ENCODE assay signal across 18 cellular contexts in the genomic region with DNA sequence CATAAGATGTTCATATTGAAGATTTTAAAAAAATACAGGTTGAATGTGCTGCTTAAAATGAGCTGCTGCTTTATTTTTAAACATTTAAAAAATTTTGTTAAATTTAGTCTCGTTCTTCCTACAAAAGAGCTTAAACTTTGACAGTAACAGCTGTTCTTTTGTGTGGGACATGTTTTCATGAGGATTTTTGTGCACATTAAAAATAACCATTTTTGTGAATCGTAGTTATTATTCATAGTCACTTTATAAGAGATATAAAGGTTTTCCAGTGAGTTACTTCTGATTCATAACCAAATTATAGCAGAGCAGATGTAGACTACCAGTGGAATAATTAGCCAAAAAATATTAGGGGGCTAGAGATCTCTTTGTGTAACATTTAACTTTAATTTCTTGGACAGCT. TPM values are rescaled to one million over a fixed set of nuclear protein-coding genes. Genes with fewer than 3 reads are reported as not detected.
DNase-seq lines count a peak whose midpoint lies in the region; ATAC-seq and TF ChIP-seq lines count a peak whose summit lies in the region.
"Had no signal": no experiment of that assay in that cellular context is flagged by ENCODE, and none has a peak within 500 bp of the region (broad histone marks: within the 10 kb centered on the region; RNA-seq: fewer than 3 reads in every experiment).

No MANE protein-coding gene starts in this region.

- peaks cover 73% of the 10 kb centered on the region for H3K4me1 Mint-ChIP-seq in dendritic cell treated with granulocyte-macrophage colony-stimulating factor and Interleukin-4, amounts not matched to agents 40 ng/mL and 50 ng/mL, for 4 days (ENCODE audit: low read depth)
- H3K4me1 Mint-ChIP-seq in nephron = peaks cover 62% of the 10 kb centered on the region

- H3K4me3 Mint-ChIP-seq in dendritic cell treated with granulocyte-macrophage colony-stimulating factor and Interleukin-4, amounts not matched to agents 40 ng/mL and 50 ng/mL, for 4 days = no peak overlapping the region
- H3K4me3 Mint-ChIP-seq in nephron = no peak overlapping the region
- H3K4me3 Mint-ChIP-seq: CD8-positive, alpha-beta T cell had no signal

- TF ChIP-seq RAD21 in SK-N-SH (IDR thresholded peaks at IDR 0.05; ENCODE audit: low read length) = no peak

- H3K27ac Mint-ChIP-seq in dendritic cell treated with granulocyte-macrophage colony-stimulating factor and Interleukin-4, amounts not matched to agents 40 ng/mL and 50 ng/mL, for 4 days = peak overlapping the region; percentile 39
- H3K27ac Mint-ChIP-seq in nephron = peak overlapping the region in 2 of 3 experiments; percentile 13 to 27
- H3K27ac Mint-ChIP-seq: CD8-positive, alpha-beta T cell had no signal

- ATAC-seq in HG02610 (IDR thresholded peaks at IDR 0.05; ENCODE audit: unreplicated experiment) (no peak), GM21528 (IDR thresholded peaks at IDR 0.05; ENCODE audit: low FRiP score, unreplicated experiment) (no peak)
- ATAC-seq: CD8-positive, alpha-beta T cell had no signal

- H3K27me3 Mint-ChIP-seq in dendritic cell treated with granulocyte-macrophage colony-stimulating factor and Interleukin-4, amounts not matched to agents 40 ng/mL and 50 ng/mL, for 4 days = no peaks in the 10 kb centered on the region
- no peaks in the 10 kb centered on the region for H3K27me3 Mint-ChIP-seq in nephron (ENCODE audit: low read depth)

- H3K4me1 ChIP-seq in SK-N-SH (ENCODE audit: control insufficient read depth in 1 of 2, insufficient read depth in 2 of 2, low read depth in 1 of 2, low read length in 1 of 2) = peaks cover 0 to 23% of the 10 kb centered on the region in 2 experiments; a peak in 3 of 4 replicates

- no peaks in the 10 kb centered on the region for H3K36me3 ChIP-seq in SK-N-SH (replicated peaks in 1 of 2; ENCODE audit: control insufficient read depth in 1 of 2, insufficient read depth in 2 of 2, low read length in 1 of 2)
- H3K36me3 ChIP-seq: Peyer's patch had no signal

- POLR2A ChIA-PET in SK-N-SH (lab: Yijun Ruan, JAX) = no interaction called here

- H3K9me2 ChIP-seq in SK-N-SH = no peaks in the 10 kb centered on the region

- TF ChIP-seq EP300 in SK-N-SH (IDR thresholded peaks at IDR 0.05; ENCODE audit: borderline replicate concordance in 1 of 2, low read depth in 1 of 2, low read length in 1 of 2) = no peak

- 67% methylated on average over 2 of the region's 2 CpGs for WGBS in SK-N-SH (ENCODE audit: low lambda C conversion rate)

- no peaks in the 10 kb centered on the region for H3K9me3 ChIP-seq in SK-N-SH
- H3K9me3 ChIP-seq: Peyer's patch had no signal

- no peak overlapping the region for H3K27ac ChIP-seq in SK-N-SH (ENCODE audit: low read depth in 2 of 2, low read length in 1 of 2)
- H3K27ac ChIP-seq: Peyer's patch had no signal

- H3K4me2 ChIP-seq in SK-N-SH = no peak overlapping the region

- no peak overlapping the region for H2AFZ ChIP-seq in SK-N-SH (ENCODE audit: low read depth)

- no peaks in the 10 kb centered on the region for H3K27me3 ChIP-seq in SK-N-SH (ENCODE audit: insufficient read depth)
- H3K27me3 ChIP-seq: Peyer's patch had no signal

- H3K9me3 Mint-ChIP-seq in dendritic cell treated with granulocyte-macrophage colony-stimulating factor and Interleukin-4, amounts not matched to agents 40 ng/mL and 50 ng/mL, for 4 days = no peaks in the 10 kb centered on the region
- H3K9me3 Mint-ChIP-seq in nephron = no peaks in the 10 kb centered on the region
- H3K9me3 Mint-ChIP-seq: CD8-positive, alpha-beta T cell had no signal

- H3K79me2 ChIP-seq in SK-N-SH (ENCODE audit: insufficient read depth) = peaks cover 77% of the 10 kb centered on the region

- CTCF ChIA-PET in SK-N-SH (lab: Yijun Ruan, JAX) = interaction anchor here (1.5 to 9.1 kb wide), 2 partner anchors 9 to 16 kb away, joined by 4 to 65 read pairs; no protein-coding TSS in a partner anchor

- peaks cover 55% of the 10 kb centered on the region for H3K36me3 Mint-ChIP-seq in dendritic cell treated with granulocyte-macrophage colony-stimulating factor and Interleukin-4, amounts not matched to agents 40 ng/mL and 50 ng/mL, for 4 days (ENCODE audit: low read depth)
- H3K36me3 Mint-ChIP-seq in nephron (ENCODE audit: low read depth) = no peaks in the 10 kb centered on the region

- H3F3A ChIP-seq in SK-N-SH (replicated peaks; ENCODE audit: insufficient read depth) = peaks cover 19% of the 10 kb centered on the region

- TF ChIP-seq CTCF in nephron (IDR thresholded peaks at IDR 0.05; ENCODE audit: unreplicated experiment in 3 of 3) (no peak), SK-N-SH (IDR thresholded peaks at IDR 0.05) (no peak)

- H3K9ac ChIP-seq in SK-N-SH = no peak overlapping the region

- H4K20me1 ChIP-seq in SK-N-SH (ENCODE audit: insufficient read depth) = peaks cover 44% of the 10 kb centered on the region

- no peak overlapping the region for H3K4me3 ChIP-seq in SK-N-SH (ENCODE audit: low read depth in 2 of 2, low read length in 1 of 2)
- H3K4me3 ChIP-seq: Peyer's patch had no signal

- peak; percentile 58 for DNase-seq in LHCN-M2 (ENCODE audit: low read depth)
- no peak for DNase-seq in SK-N-SH
- no peak for DNase-seq in retina
- DNase-seq: ACHN; C1 segment of cervical spinal cord; Calu3; CD8-positive, alpha-beta T cell; DMS153; KG1; NCI-H1105 treated with DMSO at 0.1 percent for 48 hours; NCI-H2081; NCI-H524 treated with DMSO at 0.1 percent for 48 hours; NCI-H82; Peyer's patch had no signal

- intact Hi-C loops in dendritic cell treated with granulocyte-macrophage colony-stimulating factor and Interleukin-4, amounts not matched to agents 40 ng/mL and 50 ng/mL, for 4 days (cut with micrococcal nuclease) = no loop called here

TF ChIP-seq in SK-N-SH, 30 proteins besides CTCF, POLR2A, EP300 and RAD21:
- TF ChIP-seq YY1 (IDR thresholded peaks at IDR 0.05; ENCODE audit: low read depth) (no peak), FOXM1 (IDR thresholded peaks at IDR 0.05; ENCODE audit: low read depth) (no peak), MEF2A (IDR thresholded peaks at IDR 0.05; ENCODE audit: borderline replicate concordance, low read depth) (no peak), NRF1 (IDR thresholded peaks at IDR 0.05; ENCODE audit: low read depth, low read length) (no peak), FOSL2 (IDR thresholded peaks at IDR 0.05; ENCODE audit: borderline replicate concordance, low read depth) (no peak), NFIC (IDR thresholded peaks at IDR 0.05; ENCODE audit: borderline replicate concordance) (no peak), POLR2AphosphoS5 (IDR thresholded peaks at IDR 0.05; ENCODE audit: low read depth, low read length) (no peak)
- TF ChIP-seq, protein P1, sequence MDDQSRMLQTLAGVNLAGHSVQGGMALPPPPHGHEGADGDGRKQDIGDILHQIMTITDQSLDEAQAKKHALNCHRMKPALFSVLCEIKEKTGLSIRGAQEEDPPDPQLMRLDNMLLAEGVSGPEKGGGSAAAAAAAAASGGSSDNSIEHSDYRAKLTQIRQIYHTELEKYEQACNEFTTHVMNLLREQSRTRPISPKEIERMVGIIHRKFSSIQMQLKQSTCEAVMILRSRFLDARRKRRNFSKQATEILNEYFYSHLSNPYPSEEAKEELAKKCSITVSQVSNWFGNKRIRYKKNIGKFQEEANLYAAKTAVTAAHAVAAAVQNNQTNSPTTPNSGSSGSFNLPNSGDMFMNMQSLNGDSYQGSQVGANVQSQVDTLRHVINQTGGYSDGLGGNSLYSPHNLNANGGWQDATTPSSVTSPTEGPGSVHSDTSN (IDR thresholded peaks at IDR 0.05) = no peak
- TF ChIP-seq, protein P2, sequence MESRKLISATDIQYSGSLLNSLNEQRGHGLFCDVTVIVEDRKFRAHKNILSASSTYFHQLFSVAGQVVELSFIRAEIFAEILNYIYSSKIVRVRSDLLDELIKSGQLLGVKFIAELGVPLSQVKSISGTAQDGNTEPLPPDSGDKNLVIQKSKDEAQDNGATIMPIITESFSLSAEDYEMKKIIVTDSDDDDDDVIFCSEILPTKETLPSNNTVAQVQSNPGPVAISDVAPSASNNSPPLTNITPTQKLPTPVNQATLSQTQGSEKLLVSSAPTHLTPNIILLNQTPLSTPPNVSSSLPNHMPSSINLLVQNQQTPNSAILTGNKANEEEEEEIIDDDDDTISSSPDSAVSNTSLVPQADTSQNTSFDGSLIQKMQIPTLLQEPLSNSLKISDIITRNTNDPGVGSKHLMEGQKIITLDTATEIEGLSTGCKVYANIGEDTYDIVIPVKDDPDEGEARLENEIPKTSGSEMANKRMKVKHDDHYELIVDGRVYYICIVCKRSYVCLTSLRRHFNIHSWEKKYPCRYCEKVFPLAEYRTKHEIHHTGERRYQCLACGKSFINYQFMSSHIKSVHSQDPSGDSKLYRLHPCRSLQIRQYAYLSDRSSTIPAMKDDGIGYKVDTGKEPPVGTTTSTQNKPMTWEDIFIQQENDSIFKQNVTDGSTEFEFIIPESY (IDR thresholded peaks at IDR 0.05; ENCODE audit: borderline replicate concordance, low read depth) = no peak
- TF ChIP-seq, protein P3, sequence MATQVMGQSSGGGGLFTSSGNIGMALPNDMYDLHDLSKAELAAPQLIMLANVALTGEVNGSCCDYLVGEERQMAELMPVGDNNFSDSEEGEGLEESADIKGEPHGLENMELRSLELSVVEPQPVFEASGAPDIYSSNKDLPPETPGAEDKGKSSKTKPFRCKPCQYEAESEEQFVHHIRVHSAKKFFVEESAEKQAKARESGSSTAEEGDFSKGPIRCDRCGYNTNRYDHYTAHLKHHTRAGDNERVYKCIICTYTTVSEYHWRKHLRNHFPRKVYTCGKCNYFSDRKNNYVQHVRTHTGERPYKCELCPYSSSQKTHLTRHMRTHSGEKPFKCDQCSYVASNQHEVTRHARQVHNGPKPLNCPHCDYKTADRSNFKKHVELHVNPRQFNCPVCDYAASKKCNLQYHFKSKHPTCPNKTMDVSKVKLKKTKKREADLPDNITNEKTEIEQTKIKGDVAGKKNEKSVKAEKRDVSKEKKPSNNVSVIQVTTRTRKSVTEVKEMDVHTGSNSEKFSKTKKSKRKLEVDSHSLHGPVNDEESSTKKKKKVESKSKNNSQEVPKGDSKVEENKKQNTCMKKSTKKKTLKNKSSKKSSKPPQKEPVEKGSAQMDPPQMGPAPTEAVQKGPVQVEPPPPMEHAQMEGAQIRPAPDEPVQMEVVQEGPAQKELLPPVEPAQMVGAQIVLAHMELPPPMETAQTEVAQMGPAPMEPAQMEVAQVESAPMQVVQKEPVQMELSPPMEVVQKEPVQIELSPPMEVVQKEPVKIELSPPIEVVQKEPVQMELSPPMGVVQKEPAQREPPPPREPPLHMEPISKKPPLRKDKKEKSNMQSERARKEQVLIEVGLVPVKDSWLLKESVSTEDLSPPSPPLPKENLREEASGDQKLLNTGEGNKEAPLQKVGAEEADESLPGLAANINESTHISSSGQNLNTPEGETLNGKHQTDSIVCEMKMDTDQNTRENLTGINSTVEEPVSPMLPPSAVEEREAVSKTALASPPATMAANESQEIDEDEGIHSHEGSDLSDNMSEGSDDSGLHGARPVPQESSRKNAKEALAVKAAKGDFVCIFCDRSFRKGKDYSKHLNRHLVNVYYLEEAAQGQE (IDR thresholded peaks at IDR 0.05; ENCODE audit: low read depth, low read length) = no peak
TF ChIP-seq in SK-N-SH: peak in this region for 0.

RNA-seq across cellular contexts. Expression of a gene that starts 24.1 kb away (rescaled TPM):
- total RNA-seq in LHCN-M2 (2014; rRNA removed) = 104 and 133 TPM in 2 replicates
- 28.0 TPM for polyA plus RNA-seq in LHCN-M2 (2012)
- 13.8 and 16.4 TPM in 2 replicates for polyA plus RNA-seq in SK-N-SH (2012; rRNA removed)
- polyA plus RNA-seq in SK-N-SH (2012; cell fraction: cytosol; rRNA removed) = 14.2 and 16.3 TPM in 2 replicates
- polyA plus RNA-seq in SK-N-SH (2012; cell fraction: nucleus; rRNA removed) = 29.8 and 46.5 TPM in 2 replicates
